In genomic region chr14:70692210-70692609, GRCh38 we compare ENCODE assay signal across 19 cellular contexts. TPM values are rescaled to one million over a fixed set of nuclear protein-coding genes. Genes with fewer than 3 reads are reported as not detected.
DNase-seq lines count a peak whose midpoint lies in the region; ATAC-seq and TF ChIP-seq lines count a peak whose summit lies in the region.
"Had no signal": no experiment of that assay in that cellular context is flagged by ENCODE, and none has a peak within 500 bp of the region (broad histone marks: within the 10 kb centered on the region; RNA-seq: fewer than 3 reads in every experiment).

No MANE protein-coding gene starts in this region.

- H4K20me1 ChIP-seq in mammary epithelial cell (ENCODE audit: insufficient read depth, low read length): no peaks in the 10 kb centered on the region

- CTCF ChIA-PET in mammary epithelial cell (lab: Charles Lee; ENCODE audit: low non-redundant PET): no interaction called here

- H3K27me3 ChIP-seq in breast epithelium: no peaks in the 10 kb centered on the region
- no peaks in the 10 kb centered on the region for H3K27me3 ChIP-seq in mammary epithelial cell (ENCODE audit: insufficient read depth, low read length)
- H3K27me3 ChIP-seq in lower lobe of right lung (ENCODE audit: low read depth): no peaks in the 10 kb centered on the region
- no peaks in the 10 kb centered on the region for H3K27me3 ChIP-seq in upper lobe of right lung
- H3K27me3 ChIP-seq: tibial nerve had no signal

- in situ Hi-C loops in mammary epithelial cell (cut with MboI; ENCODE audit: low sequenced_read_pairs in 2 of 2): no loop called here

- H3K36me3 ChIP-seq in breast epithelium: no peaks in the 10 kb centered on the region
- no peaks in the 10 kb centered on the region for H3K36me3 ChIP-seq in mammary epithelial cell (ENCODE audit: insufficient read depth, low read length)
- no peaks in the 10 kb centered on the region for H3K36me3 ChIP-seq in lower lobe of right lung
- no peaks in the 10 kb centered on the region for H3K36me3 ChIP-seq in upper lobe of right lung
- H3K36me3 ChIP-seq: tibial nerve had no signal

- BruUV-seq in mammary epithelial cell (replicated peaks; lab: Mats Ljungman, UMichigan): no TSS peak

- ATAC-seq in lower lobe of right lung (peak; percentile 28 to 67), upper lobe of right lung (peak; percentile 80), HG02798 (IDR thresholded peaks at IDR 0.05; ENCODE audit: poor library complexity, unreplicated experiment) (no peak)
- ATAC-seq: GM12878; naive thymus-derived CD8-positive, alpha-beta T cell had no signal

- no peaks in the 10 kb centered on the region for H3K79me2 ChIP-seq in mammary epithelial cell (ENCODE audit: insufficient read depth, low read length)

- no peak for TF ChIP-seq POLR2A in breast epithelium (IDR thresholded peaks at IDR 0.05)

- no peak overlapping the region for H3K9ac ChIP-seq in mammary epithelial cell (ENCODE audit: insufficient read depth, low read length)

- TF ChIP-seq CTCF in breast epithelium (IDR thresholded peaks at IDR 0.05): no peak
- TF ChIP-seq CTCF in mammary epithelial cell (conservative IDR thresholded peaks at IDR 0.05 in 1 of 2, IDR thresholded peaks at IDR 0.05 in 1 of 2; ENCODE audit: extremely low read depth in 1 of 2, insufficient read depth in 1 of 2, low read depth in 1 of 2, low read length in 2 of 2): no peak
- TF ChIP-seq CTCF in lower lobe of right lung (IDR thresholded peaks at IDR 0.05): no peak
- no peak for TF ChIP-seq CTCF in upper lobe of right lung (IDR thresholded peaks at IDR 0.05)

- dilution Hi-C loops in mammary epithelial cell (cut with HindIII; ENCODE audit: low sequenced_read_pairs): no loop called here

- no peak overlapping the region for H3K4me2 ChIP-seq in mammary epithelial cell (ENCODE audit: insufficient read depth, low read depth, low read length)

- intact Hi-C loops in breast epithelium (cut with DNase I; ENCODE audit: low total_unique reads) (no loop called here), mammary epithelial cell (cut with micrococcal nuclease) (no loop called here), lower lobe of right lung (cut with DNase I) (no loop called here), upper lobe of right lung (cut with DNase I) (no loop called here)

- H3K27ac ChIP-seq in breast epithelium (peak overlapping the region; percentile 75 to 89), mammary epithelial cell (ENCODE audit: insufficient read depth, low read depth, low read length) (no peak overlapping the region), epithelial cell of prostate (peak overlapping the region; percentile 57), lower lobe of right lung (no peak overlapping the region), upper lobe of right lung (no peak overlapping the region)

- 86% methylated on average over 10 of the region's 10 CpGs for WGBS in mammary epithelial cell (ENCODE audit: low coverage, missing lambda C conversion rate)

- DNase-seq in breast epithelium (ENCODE audit: low spot score in 2 of 2) (peak; percentile 76 to 78), mammary epithelial cell (no peak), epithelial cell of prostate (ENCODE audit: low read depth, low spot score) (peak; percentile 62), lower lobe of right lung (peak; percentile 66), upper lobe of right lung (no peak), dermis blood vessel endothelial cell (no peak), AG08395 (ENCODE audit: low spot score) (no peak)
- DNase-seq: 8988T; activated CD4-positive, CD25-positive, alpha-beta regulatory T cell treated with anti-CD3 and anti-CD28 coated beads, Interleukin-2, amount 50 U/mL, for 72 hours; activated naive CD8-positive, alpha-beta T cell treated with anti-CD3 and anti-CD28 coated beads for 36 hours; CD4-positive, alpha-beta T cell; central memory CD4-positive, alpha-beta T cell; naive thymus-derived CD8-positive, alpha-beta T cell; NCI-H1048; retina; stimulated activated CD8-positive, alpha-beta memory T cell treated with anti-CD3 and anti-CD28 coated beads, Interleukin-4, amount 100 ng/mL, for 48 hours had no signal

- no peaks in the 10 kb centered on the region for H3K9me3 ChIP-seq in breast epithelium
- H3K9me3 ChIP-seq in mammary epithelial cell (replicated peaks; ENCODE audit: insufficient read depth, low read length): no peaks in the 10 kb centered on the region
- H3K9me3 ChIP-seq in lower lobe of right lung: no peaks in the 10 kb centered on the region
- no peaks in the 10 kb centered on the region for H3K9me3 ChIP-seq in upper lobe of right lung
- H3K9me3 ChIP-seq: tibial nerve had no signal

- H2AFZ ChIP-seq in mammary epithelial cell (ENCODE audit: low read depth, low read length): no peak overlapping the region

- no peak overlapping the region for H3K4me3 ChIP-seq in breast epithelium
- no peak overlapping the region for H3K4me3 ChIP-seq in mammary epithelial cell (replicated peaks in 1 of 3; ENCODE audit: insufficient read depth in 1 of 3, low read depth in 2 of 3, low read length in 3 of 3)
- no peak overlapping the region for H3K4me3 ChIP-seq in lower lobe of right lung
- H3K4me3 ChIP-seq in upper lobe of right lung: no peak overlapping the region
- H3K4me3 ChIP-seq: GM12878, tibial nerve had no signal

- H3K4me1 ChIP-seq in breast epithelium (no peaks in the 10 kb centered on the region), mammary epithelial cell (ENCODE audit: insufficient read depth, low read length) (no peaks in the 10 kb centered on the region), lower lobe of right lung (peaks cover under 1% of the 10 kb centered on the region), upper lobe of right lung (peaks cover 1% of the 10 kb centered on the region)
- H3K4me1 ChIP-seq: tibial nerve had no signal

RNA-seq across cellular contexts. Expression of gene TTC9, which starts 50.5 kb away (rescaled TPM):
- total RNA-seq in breast epithelium (1 to 10 TPM in 2 of 3 donors, under 1 TPM in 1; 0.48 to 7.5 (median 3.9) TPM), mammary epithelial cell (1 to 10 TPM; 2.5 to 3.3 TPM), lower lobe of right lung (5.5 TPM), upper lobe of right lung (6.7 TPM), dermis blood vessel endothelial cell (0.23 and 0.34 TPM in 2 replicates)
- 5.2 TPM for polyA plus RNA-seq in mammary epithelial cell
- 10.4 TPM for polyA minus RNA-seq in mammary epithelial cell

Comparison
In these comparisons a context has a peak if more than half of its experiments do, and no peak if none do; other contexts are left out.
1. DNase-seq: peak in breast epithelium (2 of 2), epithelial cell of prostate (single experiment) and lower lobe of right lung (single experiment); none in mammary epithelial cell (single experiment), upper lobe of right lung (single experiment), dermis blood vessel endothelial cell (single experiment) and AG08395 (single experiment).
2. H3K27ac ChIP-seq: peak in breast epithelium (2 of 2) and epithelial cell of prostate (single experiment); none in mammary epithelial cell (single experiment), lower lobe of right lung (single experiment) and upper lobe of right lung (single experiment).